22 cellular contexts compared by ENCODE assay signal in genomic region chr3:94431831-94432230, GRCh38.
DNase-seq lines count a peak whose midpoint lies in the region; ATAC-seq and TF ChIP-seq lines count a peak whose summit lies in the region.
"Had no signal": no experiment of that assay in that cellular context is flagged by ENCODE, and none has a peak within 500 bp of the region (broad histone marks: within the 10 kb centered on the region; RNA-seq: fewer than 3 reads in every experiment).

No MANE protein-coding gene starts in this region.

- H4K20me1 ChIP-seq in GM23338 (replicated peaks; ENCODE audit: insufficient read depth), result no peaks in the 10 kb centered on the region

- H2AFZ ChIP-seq in GM23338, result peak overlapping the region; percentile 48; the same call in 1 of the 2 replicates

- H3K9me3 Mint-ChIP-seq in GM23338, result peaks cover 9% of the 10 kb centered on the region; the same call in 2 of the 3 replicates

- DNase-seq in GM23338 (ENCODE audit: low spot score) (no peak), RWPE2 (ENCODE audit: low spot score) (no peak), fibroblast of villous mesenchyme (ENCODE audit: low read depth) (peak; percentile 52), sigmoid colon (no peak), adrenal gland (no peak), GM13977 (ENCODE audit: low spot score) (no peak), HAP-1 (ENCODE audit: low spot score in 2 of 2) (no peak)
- DNase-seq: BE2C; Calu3; CD4-positive, alpha-beta memory T cell; DMS153; GDM1; H7; NCI-H1092 treated with DMSO at 0.1 percent for 48 hours; NCI-H146; NCI-H2029; NCI-H2227 treated with DMSO at 0.1 percent for 48 hours; NCI-H510A treated with DMSO at 0.1 percent for 48 hours; NCI-H748 treated with DMSO at 0.1 percent for 48 hours; SIG-M5 had no signal

- no peak overlapping the region for H3K27ac Mint-ChIP-seq in GM23338
- H3K27ac Mint-ChIP-seq: CD4-positive, alpha-beta memory T cell had no signal

- no peak overlapping the region for H3K4me2 ChIP-seq in GM23338
- H3K4me2 ChIP-seq: KMS-11 had no signal

- TF ChIP-seq POLR2A in sigmoid colon (IDR thresholded peaks at IDR 0.05) (no peak), adrenal gland (IDR thresholded peaks at IDR 0.05) (no peak)

- peaks cover 4% of the 10 kb centered on the region; the same call in 1 of the 2 replicates for H3K4me1 ChIP-seq in GM23338 (ENCODE audit: insufficient read depth)
- no peaks in the 10 kb centered on the region for H3K4me1 ChIP-seq in RWPE2 (ENCODE audit: insufficient read depth, poor library complexity, severe bottlenecking)
- H3K4me1 ChIP-seq in sigmoid colon, result peaks cover 0 to 21% (median 8%) of the 10 kb centered on the region in 4 donors
- H3K4me1 ChIP-seq in adrenal gland (replicated peaks in 1 of 2), result no peaks in the 10 kb centered on the region
- H3K4me1 ChIP-seq in HAP-1, result no peaks in the 10 kb centered on the region

- H3K36me3 Mint-ChIP-seq in GM23338 (ENCODE audit: low read depth), result peaks cover 7% of the 10 kb centered on the region
- H3K36me3 Mint-ChIP-seq: CD4-positive, alpha-beta memory T cell had no signal

- H3K4me3 Mint-ChIP-seq in GM23338, result no peak overlapping the region
- H3K4me3 Mint-ChIP-seq: CD4-positive, alpha-beta memory T cell had no signal

- in situ Hi-C loops in GM13977 (cut with MboI; ENCODE audit: low pct_unique_long_range_greater_than_20kb, low sequenced_read_pairs, unreplicated experiment) (no loop called here), HAP-1 (cut with MboI; ENCODE audit: low sequenced_read_pairs) (no loop called here)

- no peaks in the 10 kb centered on the region for H3K9me2 ChIP-seq in GM23338 (ENCODE audit: insufficient read depth)

- no peaks in the 10 kb centered on the region for H3K79me2 ChIP-seq in GM23338 (replicated peaks; ENCODE audit: insufficient read depth)

- H3K4me1 Mint-ChIP-seq in GM23338, result peaks cover 11% of the 10 kb centered on the region
- H3K4me1 Mint-ChIP-seq: CD4-positive, alpha-beta memory T cell had no signal

- TF ChIP-seq CTCF in GM23338 (conservative IDR thresholded peaks at IDR 0.05; ENCODE audit: low read depth in 2 of 2), result no peak
- TF ChIP-seq CTCF in RWPE2 (IDR thresholded peaks at IDR 0.05; ENCODE audit: poor library complexity, severe bottlenecking), result no peak
- TF ChIP-seq CTCF in fibroblast of villous mesenchyme (IDR thresholded peaks at IDR 0.05; ENCODE audit: insufficient read depth, low read depth, low read length), result no peak
- TF ChIP-seq CTCF in sigmoid colon (IDR thresholded peaks at IDR 0.05), result no peak
- TF ChIP-seq CTCF in adrenal gland (IDR thresholded peaks at IDR 0.05), result no peak
- no peak for TF ChIP-seq CTCF in GM13977 (IDR thresholded peaks at IDR 0.05; ENCODE audit: extremely low read depth, insufficient read depth, missing control alignments)

- TF ChIP-seq EP300 in sigmoid colon (IDR thresholded peaks at IDR 0.05), result no peak

- no peaks in the 10 kb centered on the region for H3K36me3 ChIP-seq in GM23338 (ENCODE audit: insufficient read depth)
- H3K36me3 ChIP-seq in RWPE2 (ENCODE audit: low read depth), result no peaks in the 10 kb centered on the region
- H3K36me3 ChIP-seq in sigmoid colon, result no peaks in the 10 kb centered on the region
- no peaks in the 10 kb centered on the region for H3K36me3 ChIP-seq in adrenal gland (replicated peaks in 1 of 2)
- H3K36me3 ChIP-seq in HAP-1 (replicated peaks), result no peaks in the 10 kb centered on the region
- H3K36me3 ChIP-seq: BE2C had no signal

- intact Hi-C loops in sigmoid colon (cut with DNase I), result no loop called here
- intact Hi-C loops in adrenal gland (cut with DNase I), result no loop called here

- H3K27ac ChIP-seq in GM23338 (ENCODE audit: low read depth), result no peak overlapping the region
- no peak overlapping the region for H3K27ac ChIP-seq in RWPE2 (ENCODE audit: poor library complexity, severe bottlenecking)
- peak overlapping the region in 3 of 4 donors; percentile 54 to 64 (median 58) for H3K27ac ChIP-seq in sigmoid colon
- no peak overlapping the region for H3K27ac ChIP-seq in adrenal gland
- H3K27ac ChIP-seq: KMS-11, RWPE1 had no signal

- H3K4me3 ChIP-seq in GM23338 (no peak overlapping the region), RWPE2 (ENCODE audit: severe bottlenecking) (no peak overlapping the region), fibroblast of villous mesenchyme (ENCODE audit: low read depth, low read length) (no peak overlapping the region), sigmoid colon (no peak overlapping the region), adrenal gland (no peak overlapping the region), HAP-1 (no peak overlapping the region)

- ATAC-seq in GM23338 (no peak), RWPE2 (ENCODE audit: low read depth) (peak; percentile 25; the same call in 2 of the 3 replicates)

- H3K27me3 Mint-ChIP-seq in GM23338 (ENCODE audit: insufficient read depth, low read depth, poor library complexity), result peaks cover 2% of the 10 kb centered on the region
- H3K27me3 Mint-ChIP-seq: CD4-positive, alpha-beta memory T cell had no signal

- no peaks in the 10 kb centered on the region for H3K9me3 ChIP-seq in RWPE2 (ENCODE audit: severe bottlenecking)
- H3K9me3 ChIP-seq in sigmoid colon, result no peaks in the 10 kb centered on the region
- no peaks in the 10 kb centered on the region for H3K9me3 ChIP-seq in adrenal gland (replicated peaks in 1 of 3)
- H3K9me3 ChIP-seq in HAP-1, result no peaks in the 10 kb centered on the region
- H3K9me3 ChIP-seq: BE2C had no signal

- WGBS in sigmoid colon, 2 donors, result 81 to 85% methylated on average over 3 of the region's 3 CpGs
- 50 to 67% (median 55%) methylated on average over 3 of the region's 3 CpGs for WGBS in adrenal gland, 4 donors

- H3F3A ChIP-seq in GM23338 (replicated peaks; ENCODE audit: low read depth), result no peaks in the 10 kb centered on the region

- no peaks in the 10 kb centered on the region for H3K27me3 ChIP-seq in GM23338 (ENCODE audit: insufficient read depth)
- H3K27me3 ChIP-seq in RWPE2 (ENCODE audit: insufficient read depth, poor library complexity, severe bottlenecking), result no peaks in the 10 kb centered on the region
- no peaks in the 10 kb centered on the region for H3K27me3 ChIP-seq in sigmoid colon
- no peaks in the 10 kb centered on the region for H3K27me3 ChIP-seq in adrenal gland
- H3K27me3 ChIP-seq in HAP-1 (ENCODE audit: low read depth), result no peaks in the 10 kb centered on the region
- H3K27me3 ChIP-seq: BE2C had no signal

TF ChIP-seq in GM23338, 12 proteins besides CTCF, POLR2A, EP300 and RAD21 (continues in another document):
- TF ChIP-seq POLR2AphosphoS5 (IDR thresholded peaks at IDR 0.05; ENCODE audit: low read depth), result no peak
- TF ChIP-seq NANOG (IDR thresholded peaks at IDR 0.05; ENCODE audit: borderline replicate concordance), result no peak
- TF ChIP-seq STAT1 (IDR thresholded peaks at IDR 0.05; ENCODE audit: unreplicated experiment), result no peak
- no peak for TF ChIP-seq ZNF462 (CRISPR knock-in tag; IDR thresholded peaks at IDR 0.05)

Comparison
In these comparisons a context has a peak if more than half of its experiments do, and no peak if none do; other contexts are left out.
1. H3K27ac ChIP-seq: peak in sigmoid colon (3 of 4); none in GM23338 (single experiment), RWPE2 (single experiment) and adrenal gland (0 of 5).